8 cellular contexts compared by ENCODE assay signal in the genomic region with DNA sequence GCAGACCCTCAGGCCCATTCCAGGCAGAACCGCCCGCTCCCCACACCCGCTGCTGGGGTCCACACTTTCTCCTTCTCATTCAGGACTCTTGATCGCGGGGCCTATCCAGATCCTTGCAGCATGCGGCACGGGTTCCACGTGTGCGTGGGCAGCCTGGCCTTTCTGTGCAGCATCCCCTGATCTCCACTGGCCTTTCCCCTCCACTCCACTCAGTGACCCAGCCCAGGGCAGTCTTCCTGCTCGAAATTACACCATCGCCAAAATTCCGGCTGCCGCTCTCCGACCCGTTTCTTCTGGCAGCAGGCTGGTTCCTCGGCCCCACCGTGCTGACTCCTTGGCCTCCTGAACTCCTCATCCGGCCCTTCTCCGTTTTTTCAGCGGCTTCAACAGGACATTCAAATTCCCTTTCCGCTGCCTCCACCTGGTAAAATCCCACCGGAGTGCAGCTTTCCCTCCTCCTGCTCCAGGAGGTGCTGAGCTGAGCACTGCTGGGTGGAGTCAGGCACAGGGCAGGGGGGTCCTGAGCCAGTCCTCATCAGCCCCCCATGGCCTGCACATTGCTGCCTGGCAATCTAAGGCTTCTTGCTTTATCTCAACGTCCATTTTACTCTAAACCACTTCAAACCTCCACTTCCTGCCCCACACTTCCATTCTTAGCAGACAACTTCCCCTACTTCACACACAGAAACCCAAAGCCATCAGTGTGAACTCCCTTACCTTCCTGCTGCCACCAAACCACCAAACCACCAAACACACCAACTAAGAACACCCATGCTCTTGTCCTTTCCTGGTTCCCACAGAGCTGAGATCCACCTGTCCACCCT. TPM values are rescaled to one million over a fixed set of nuclear protein-coding genes. Genes with fewer than 3 reads are reported as not detected.
DNase-seq lines count a peak whose midpoint lies in the region; ATAC-seq and TF ChIP-seq lines count a peak whose summit lies in the region.

No MANE protein-coding gene starts in this region.

- H3K4me3 Mint-ChIP-seq in T-helper 17 cell, result peak overlapping the region; percentile 82
- no peak overlapping the region for H3K4me3 Mint-ChIP-seq in progenitor cell of endocrine pancreas (ENCODE audit: low read depth)

- peak; percentile 57 for ATAC-seq in HG02981 (IDR thresholded peaks at IDR 0.05; ENCODE audit: unreplicated experiment)
- ATAC-seq in T-helper 17 cell, result peak; percentile 94

- no peaks in the 10 kb centered on the region for H3K27me3 Mint-ChIP-seq in T-helper 17 cell
- H3K27me3 Mint-ChIP-seq in progenitor cell of endocrine pancreas, result no peaks in the 10 kb centered on the region

- H3K4me1 Mint-ChIP-seq in T-helper 17 cell (peaks cover 49% of the 10 kb centered on the region), progenitor cell of endocrine pancreas (ENCODE audit: low read depth) (no peaks in the 10 kb centered on the region)

- H3K36me3 Mint-ChIP-seq in T-helper 17 cell (ENCODE audit: low read depth) (peaks cover 11% of the 10 kb centered on the region), progenitor cell of endocrine pancreas (ENCODE audit: insufficient read depth) (peaks cover 5% of the 10 kb centered on the region)

- peak overlapping the region; percentile 35 for H3K27ac Mint-ChIP-seq in T-helper 17 cell
- peak overlapping the region; percentile 29 for H3K27ac Mint-ChIP-seq in progenitor cell of endocrine pancreas

- no peak for TF ChIP-seq CTCF in progenitor cell of endocrine pancreas (IDR thresholded peaks at IDR 0.05; ENCODE audit: unreplicated experiment)

- DNase-seq in activated effector memory CD4-positive, alpha-beta T cell treated with Interleukin-2 at 50 U/mL for 16 hours, result peak; percentile 9
- no peak for DNase-seq in activated effector memory CD4-positive, alpha-beta T cell treated with anti-CD3 and anti-CD28 coated beads, Interleukin-2, amount 50 U/mL, for 16 hours
- DNase-seq in T-helper 17 cell, result no peak
- DNase-seq in progenitor cell of endocrine pancreas (ENCODE audit: low spot score, unreplicated experiment), result no peak
- DNase-seq in HT-29 (ENCODE audit: low spot score), result no peak
- DNase-seq in HUDEP-2 (lab: John Stamatoyannopoulos, UW; ENCODE audit: unreplicated experiment in 76 of 76), result no peak
- DNase-seq in islet precursor cell, result no peak

- H3K9me3 ChIP-seq in T-helper 17 cell (ENCODE audit: control insufficient read depth, low read length, poor library complexity, severe bottlenecking), result no peaks in the 10 kb centered on the region

- H3K9me3 Mint-ChIP-seq in progenitor cell of endocrine pancreas (ENCODE audit: low read depth), result no peaks in the 10 kb centered on the region

RNA-seq across cellular contexts. Expression of a gene that starts 9.0 kb away (rescaled TPM):
- total RNA-seq in T-helper 17 cell (10 to 100 TPM; 10.9 to 12.3 TPM), progenitor cell of endocrine pancreas (25.4 and 29.8 TPM in 2 replicates)
- 61.6 and 69.3 TPM in 2 replicates for total RNA-seq in HT-29 (2014; rRNA removed; shearing (Covaris generic))

RNA-seq across cellular contexts. Expression of a gene that starts 25.2 kb away (rescaled TPM):
- total RNA-seq in T-helper 17 cell, result not detected
- 0.60 and 0.93 TPM in 2 replicates for total RNA-seq in progenitor cell of endocrine pancreas
- total RNA-seq in HT-29 (2014; rRNA removed; shearing (Covaris generic)), result 0.05 TPM in 1 of 2 replicates, not detected in the other

RNA-seq across cellular contexts. Expression of a gene that starts 49.4 kb away (rescaled TPM):
- total RNA-seq in T-helper 17 cell (10 to 100 TPM; 21.6 to 22.1 TPM), progenitor cell of endocrine pancreas (20.3 and 20.6 TPM in 2 replicates)
- 35.0 and 41.3 TPM in 2 replicates for total RNA-seq in HT-29 (2014; rRNA removed; shearing (Covaris generic))
